In the genomic region with DNA sequence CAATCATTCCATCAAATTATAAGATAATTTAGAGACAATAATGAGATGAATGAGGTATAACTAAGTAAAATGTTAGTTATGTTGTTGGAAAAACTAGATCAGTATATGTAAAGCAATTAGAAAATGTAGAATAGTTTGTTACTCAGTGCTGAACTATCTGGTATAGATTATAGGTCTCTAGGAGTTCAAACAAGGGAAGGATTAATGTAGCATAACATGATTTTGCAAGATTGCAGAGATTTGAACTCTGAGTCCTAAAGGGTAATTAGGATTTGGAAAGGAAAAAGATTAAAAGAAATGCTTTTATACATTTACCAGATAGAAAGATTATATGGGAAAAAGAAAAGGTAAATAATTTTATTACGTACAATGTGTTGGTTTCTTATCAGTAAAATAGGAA, we compare ENCODE assay signal across 21 cellular contexts.
"Had no signal": no experiment of that assay in that cellular context is flagged by ENCODE, and none has a peak within 500 bp of the region (broad histone marks: within the 10 kb centered on the region; RNA-seq: fewer than 3 reads in every experiment).

No MANE protein-coding gene starts in this region.

- H3K4me1 ChIP-seq: tibial artery, upper lobe of left lung, uterus had no signal

- H3K36me3 ChIP-seq: tibial artery, upper lobe of left lung, uterus had no signal

- H3K9me3 Mint-ChIP-seq: endodermal cell; naive thymus-derived CD8-positive, alpha-beta T cell; neural crest cell; stimulated activated effector memory CD8-positive, alpha-beta T cell treated with anti-CD3 and anti-CD28 coated beads, Interleukin-12 subunit alpha, Interleukin-12 subunit beta, amount 100 ng/mL, for 72 hours had no signal

- H3K27ac ChIP-seq: coronary artery, tibial artery, upper lobe of left lung, uterus had no signal

- H3K36me3 Mint-ChIP-seq: naive thymus-derived CD8-positive, alpha-beta T cell; stimulated activated effector memory CD8-positive, alpha-beta T cell treated with anti-CD3 and anti-CD28 coated beads, Interleukin-12 subunit alpha, Interleukin-12 subunit beta, amount 100 ng/mL, for 72 hours had no signal

- H3K27ac Mint-ChIP-seq: endodermal cell; naive thymus-derived CD8-positive, alpha-beta T cell; stimulated activated effector memory CD8-positive, alpha-beta T cell treated with anti-CD3 and anti-CD28 coated beads, Interleukin-12 subunit alpha, Interleukin-12 subunit beta, amount 100 ng/mL, for 72 hours had no signal

- H3K9me3 ChIP-seq: mucosa of descending colon, tibial artery, upper lobe of left lung, uterus had no signal

- H3K27me3 ChIP-seq: tibial artery, upper lobe of left lung, uterus had no signal

- ATAC-seq: left colon; mucosa of descending colon; naive thymus-derived CD8-positive, alpha-beta T cell; right cardiac atrium; stimulated activated effector memory CD8-positive, alpha-beta T cell treated with anti-CD3 and anti-CD28 coated beads, Interleukin-12 subunit alpha, Interleukin-12 subunit beta, amount 100 ng/mL, for 72 hours; stimulated activated naive CD8-positive, alpha-beta T cell treated with anti-CD3 and anti-CD28 coated beads, Interleukin-15, Interleukin-2, amounts not matched to agents 100 U/mL and 50 U/mL, for 24 hours had no signal

- H3K27me3 Mint-ChIP-seq: naive thymus-derived CD8-positive, alpha-beta T cell had no signal

- H3K4me1 Mint-ChIP-seq: endodermal cell; naive thymus-derived CD8-positive, alpha-beta T cell; neural crest cell; stimulated activated effector memory CD8-positive, alpha-beta T cell treated with anti-CD3 and anti-CD28 coated beads, Interleukin-12 subunit alpha, Interleukin-12 subunit beta, amount 100 ng/mL, for 72 hours had no signal

- DNase-seq: effector CD4-positive, alpha-beta T cell; endodermal cell; foreskin melanocyte; head of caudate nucleus; hippocampal formation; left colon; mammary epithelial cell; mucosa of descending colon; naive thymus-derived CD8-positive, alpha-beta T cell; right cardiac atrium; stimulated activated CD4-positive, alpha-beta T cell treated with anti-CD3 and anti-CD28 coated beads, Interleukin-4, amount 100 ng/mL, for 1 hour; stimulated activated CD8-positive, alpha-beta memory T cell treated with anti-CD3 and anti-CD28 coated beads, Interleukin-4, amount 100 ng/mL, for 48 hours; stimulated activated naive CD8-positive, alpha-beta T cell treated with anti-CD3 and anti-CD28 coated beads, Interleukin-15, Interleukin-2, amounts not matched to agents 100 U/mL and 50 U/mL, for 24 hours; tibial artery; upper lobe of left lung; uterus had no signal

- H3K4me3 Mint-ChIP-seq: endodermal cell; naive thymus-derived CD8-positive, alpha-beta T cell; neural crest cell; stimulated activated effector memory CD8-positive, alpha-beta T cell treated with anti-CD3 and anti-CD28 coated beads, Interleukin-12 subunit alpha, Interleukin-12 subunit beta, amount 100 ng/mL, for 72 hours had no signal

- H3K4me3 ChIP-seq: coronary artery, mucosa of descending colon, tibial artery, upper lobe of left lung, uterus had no signal

- H3K4me2 ChIP-seq: smooth muscle cell had no signal

- FAIRE-seq: endothelial cell of umbilical vein had no signal
